10 cellular contexts compared by ENCODE assay signal in the genomic region with DNA sequence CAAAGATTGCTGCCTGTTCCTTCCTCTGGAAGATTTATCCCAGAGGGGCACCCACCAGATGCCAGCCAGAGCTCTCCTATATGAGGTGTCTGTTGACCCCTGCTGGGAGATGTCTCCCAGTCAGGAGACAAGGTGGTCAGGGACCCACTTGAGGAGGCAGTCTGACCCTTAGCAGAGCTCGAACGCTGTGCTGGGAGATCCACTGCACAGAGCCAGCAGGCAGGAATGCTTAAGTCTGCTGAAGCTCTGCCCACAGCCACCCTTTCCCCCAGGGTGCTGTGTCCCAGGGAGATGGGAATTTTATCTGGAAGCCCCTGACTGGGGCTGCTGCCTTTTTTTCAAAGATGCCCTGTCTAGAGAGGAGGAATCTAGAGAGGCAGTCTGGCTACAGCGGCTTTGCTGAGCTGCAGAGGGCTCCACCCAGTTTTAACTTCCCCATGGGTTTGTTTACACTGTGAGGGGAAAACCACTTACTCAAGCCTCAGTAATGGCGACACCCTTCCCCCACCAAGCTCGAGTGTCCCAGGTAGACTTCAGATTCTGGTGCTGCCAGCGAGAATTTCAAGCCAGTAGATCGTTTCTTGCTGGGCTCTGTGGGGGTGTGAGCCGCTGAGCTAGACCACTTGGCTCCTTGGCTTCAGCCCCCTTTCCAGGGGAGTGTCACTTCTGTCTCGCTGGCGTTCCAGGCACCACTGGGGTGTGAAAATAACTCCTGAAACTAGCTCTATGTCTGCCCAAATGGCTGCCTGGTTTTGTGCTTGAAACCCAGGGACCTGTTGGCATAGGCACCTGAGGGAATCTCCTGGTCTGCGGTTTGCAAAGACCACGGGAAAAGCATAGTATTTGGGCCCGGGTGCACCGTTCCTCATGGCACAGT. TPM values are rescaled to one million over a fixed set of nuclear protein-coding genes. Genes with fewer than 3 reads are reported as not detected.
DNase-seq lines count a peak whose midpoint lies in the region; ATAC-seq lines count a peak whose summit lies in the region.
"Had no signal": no experiment of that assay in that cellular context is flagged by ENCODE, and none has a peak within 500 bp of the region (broad histone marks: within the 10 kb centered on the region; RNA-seq: fewer than 3 reads in every experiment).

No MANE protein-coding gene starts in this region.

- H3K4me1 ChIP-seq in CD8-positive, alpha-beta memory T cell (ENCODE audit: insufficient read depth, low read length) = no peaks in the 10 kb centered on the region

- POLR2A ChIA-PET in CD8-positive, alpha-beta memory T cell (lab: Charles Lee) = no interaction called here

- ATAC-seq in GM21526 (IDR thresholded peaks at IDR 0.05; ENCODE audit: low FRiP score, unreplicated experiment) (peak; percentile 97), HG03521 (IDR thresholded peaks at IDR 0.05; ENCODE audit: unreplicated experiment) (peak; percentile 82)

- H3K36me3 ChIP-seq in CD8-positive, alpha-beta memory T cell (ENCODE audit: insufficient read depth, low read length) = no peaks in the 10 kb centered on the region
- H3K36me3 ChIP-seq: WERI-Rb-1 had no signal

- CTCF ChIA-PET in CD8-positive, alpha-beta memory T cell (lab: Charles Lee) = no interaction called here

- intact Hi-C loops in activated T-helper 1 cell treated with anti-CD3 and anti-CD28 coated beads, Interleukin-12 subunit alpha, Interleukin-12 subunit beta, Interleukin-2, Interleukin-4 antibody, amounts not matched to agents 30 ng/mL and 10 ng/mL and 1 ng/mL, durations not matched to agents 14 hours and 24 hours and 36 hours (cut with micrococcal nuclease) = no loop called here

- peaks cover 8% of the 10 kb centered on the region for H3K9me3 Mint-ChIP-seq in activated T-helper 1 cell treated with anti-CD3 and anti-CD28 coated beads, Interleukin-12 subunit alpha, Interleukin-12 subunit beta, Interleukin-2, Interleukin-4 antibody, amounts not matched to agents 30 ng/mL and 10 ng/mL and 1 ng/mL, durations not matched to agents 14 hours and 24 hours and 36 hours
- peaks cover 6 to 29% (median 11%) of the 10 kb centered on the region in 5 donors for H3K9me3 Mint-ChIP-seq in CD8-positive, alpha-beta memory T cell

- no peak overlapping the region for H3K4me3 Mint-ChIP-seq in activated T-helper 1 cell treated with anti-CD3 and anti-CD28 coated beads, Interleukin-12 subunit alpha, Interleukin-12 subunit beta, Interleukin-2, Interleukin-4 antibody, amounts not matched to agents 30 ng/mL and 10 ng/mL and 1 ng/mL, durations not matched to agents 14 hours and 24 hours and 36 hours
- H3K4me3 Mint-ChIP-seq in CD8-positive, alpha-beta memory T cell = peak overlapping the region in 1 of 7 donors; percentile 57

- H3K27ac ChIP-seq in CD8-positive, alpha-beta memory T cell (ENCODE audit: low read depth, low read length) = no peak overlapping the region
- H3K27ac ChIP-seq: WERI-Rb-1 had no signal

- peaks cover 6% of the 10 kb centered on the region for H3K27me3 Mint-ChIP-seq in activated T-helper 1 cell treated with anti-CD3 and anti-CD28 coated beads, Interleukin-12 subunit alpha, Interleukin-12 subunit beta, Interleukin-2, Interleukin-4 antibody, amounts not matched to agents 30 ng/mL and 10 ng/mL and 1 ng/mL, durations not matched to agents 14 hours and 24 hours and 36 hours (ENCODE audit: insufficient read depth)
- no peaks in the 10 kb centered on the region for H3K27me3 Mint-ChIP-seq in CD8-positive, alpha-beta memory T cell

- H3K27me3 ChIP-seq in CD8-positive, alpha-beta memory T cell (ENCODE audit: insufficient read depth, low read length, poor library complexity, severe bottlenecking) = no peaks in the 10 kb centered on the region

- DNase-seq in Daoy (ENCODE audit: low read depth) (peak; percentile 71), NCI-H82 treated with DMSO at 0.1 percent for 48 hours (lab: John Stamatoyannopoulos, UW; ENCODE audit: unreplicated experiment) (no peak), NCI-H1417 (lab: John Stamatoyannopoulos, UW) (no peak), DMS114 treated with DMSO at 0.1 percent for 48 hours (lab: John Stamatoyannopoulos, UW; ENCODE audit: unreplicated experiment) (no peak)
- DNase-seq in activated T-helper 1 cell treated with anti-CD3 and anti-CD28 coated beads, Interleukin-12 subunit alpha, Interleukin-12 subunit beta, Interleukin-2, Interleukin-4 antibody, amounts not matched to agents 30 ng/mL and 10 ng/mL and 1 ng/mL, durations not matched to agents 14 hours and 24 hours and 36 hours (ENCODE audit: low spot score) = peak; percentile 4
- DNase-seq in CD8-positive, alpha-beta memory T cell = no peak
- DNase-seq: WERI-Rb-1 had no signal

- peaks cover 8% of the 10 kb centered on the region for H3K4me1 Mint-ChIP-seq in activated T-helper 1 cell treated with anti-CD3 and anti-CD28 coated beads, Interleukin-12 subunit alpha, Interleukin-12 subunit beta, Interleukin-2, Interleukin-4 antibody, amounts not matched to agents 30 ng/mL and 10 ng/mL and 1 ng/mL, durations not matched to agents 14 hours and 24 hours and 36 hours (ENCODE audit: low read depth)
- H3K4me1 Mint-ChIP-seq in CD8-positive, alpha-beta memory T cell = no peaks in the 10 kb centered on the region

- no peak overlapping the region for H3K27ac Mint-ChIP-seq in activated T-helper 1 cell treated with anti-CD3 and anti-CD28 coated beads, Interleukin-12 subunit alpha, Interleukin-12 subunit beta, Interleukin-2, Interleukin-4 antibody, amounts not matched to agents 30 ng/mL and 10 ng/mL and 1 ng/mL, durations not matched to agents 14 hours and 24 hours and 36 hours
- H3K27ac Mint-ChIP-seq in CD8-positive, alpha-beta memory T cell = no peak overlapping the region

- H3K36me3 Mint-ChIP-seq in activated T-helper 1 cell treated with anti-CD3 and anti-CD28 coated beads, Interleukin-12 subunit alpha, Interleukin-12 subunit beta, Interleukin-2, Interleukin-4 antibody, amounts not matched to agents 30 ng/mL and 10 ng/mL and 1 ng/mL, durations not matched to agents 14 hours and 24 hours and 36 hours (ENCODE audit: low read depth) = no peaks in the 10 kb centered on the region
- peaks cover 0 to 9% (median 2%) of the 10 kb centered on the region in 3 donors for H3K36me3 Mint-ChIP-seq in CD8-positive, alpha-beta memory T cell

- H3K4me3 ChIP-seq in CD8-positive, alpha-beta memory T cell (ENCODE audit: low read length) = no peak overlapping the region

- no peaks in the 10 kb centered on the region for H3K9me3 ChIP-seq in CD8-positive, alpha-beta memory T cell (ENCODE audit: low read length)

RNA-seq across cellular contexts. Expression of gene PDC, which starts 51.1 kb away (rescaled TPM):
- not detected in 2 replicates for total RNA-seq in Daoy (2014; rRNA removed; shearing (Covaris generic))
- not detected in 2 replicates for total RNA-seq in activated T-helper 1 cell treated with anti-CD3 and anti-CD28 coated beads, Interleukin-12 subunit alpha, Interleukin-12 subunit beta, Interleukin-2, Interleukin-4 antibody, amounts not matched to agents 30 ng/mL and 10 ng/mL and 1 ng/mL, durations not matched to agents 14 hours and 24 hours and 36 hours
- not detected for total RNA-seq in CD8-positive, alpha-beta memory T cell
- not detected for polyA plus RNA-seq in CD8-positive, alpha-beta memory T cell
- total RNA-seq: liver had no signal

Comparison
In these comparisons a context has a peak if more than half of its experiments do, and no peak if none do; other contexts are left out.
1. DNase-seq: peak in Daoy (single experiment) and activated T-helper 1 cell treated with anti-CD3 and anti-CD28 coated beads, Interleukin-12 subunit alpha, Interleukin-12 subunit beta, Interleukin-2, Interleukin-4 antibody, amounts not matched to agents 30 ng/mL and 10 ng/mL and 1 ng/mL, durations not matched to agents 14 hours and 24 hours and 36 hours (single experiment); none in NCI-H82 treated with DMSO at 0.1 percent for 48 hours (single experiment), CD8-positive, alpha-beta memory T cell (0 of 5), NCI-H1417 (0 of 3) and DMS114 treated with DMSO at 0.1 percent for 48 hours (single experiment).